ENCODE assay signal across 1 cellular context in the genomic region with DNA sequence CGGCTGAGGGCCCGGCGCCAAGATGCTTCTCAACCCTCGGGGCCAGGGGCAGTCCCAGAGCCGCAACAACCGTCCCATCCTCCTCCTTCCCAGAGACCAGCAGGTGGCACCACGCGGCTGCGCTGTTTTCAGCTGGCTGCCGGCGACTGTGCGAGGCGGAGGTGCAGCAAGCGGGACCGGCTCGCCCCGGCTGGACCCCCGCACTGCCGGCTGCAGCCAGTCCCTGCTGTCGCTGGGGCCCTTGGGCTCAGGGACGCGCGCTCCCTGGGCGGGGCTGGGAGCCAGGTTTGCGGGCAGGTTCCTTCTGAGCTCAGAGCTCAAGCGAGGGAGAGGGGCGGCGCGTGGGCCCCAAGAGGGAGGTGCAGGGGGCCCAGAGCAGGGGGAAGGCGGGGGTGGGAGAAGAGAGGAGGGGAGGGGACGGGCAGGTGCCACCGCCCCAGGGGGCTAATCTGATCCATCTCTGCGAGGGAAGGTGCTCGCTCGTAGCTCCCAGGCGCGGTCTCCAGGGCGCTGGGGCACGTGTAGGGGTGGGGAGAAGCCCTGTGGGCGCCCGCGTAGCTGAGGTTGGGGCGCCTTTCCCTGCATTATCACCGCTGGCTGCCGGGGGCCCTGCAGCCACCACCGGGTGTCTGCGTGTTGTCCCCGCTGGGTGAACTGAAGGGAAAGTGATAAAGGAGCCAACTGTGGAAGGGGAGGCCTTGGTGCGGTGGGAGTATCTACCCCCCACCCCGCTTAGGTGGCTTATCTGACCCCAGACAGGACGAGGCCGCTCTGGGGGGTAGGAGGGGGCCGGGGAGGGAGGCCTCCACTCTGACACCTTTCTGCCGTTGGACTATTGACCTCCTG.
TF ChIP-seq lines count a peak whose summit lies in the region.

No MANE protein-coding gene starts in this region.

TF ChIP-seq in H1, 55 proteins besides CTCF, POLR2A, EP300 and RAD21 (continued from another document):
- no peak for TF ChIP-seq PHF8 (conservative IDR thresholded peaks at IDR 0.05; ENCODE audit: low read depth, low read length)
- TF ChIP-seq NANOG (IDR thresholded peaks at IDR 0.05; ENCODE audit: insufficient read depth, low read depth, low read length, poor library complexity, severe bottlenecking) = peak; percentile 24
- TF ChIP-seq CREB1 (IDR thresholded peaks at IDR 0.05) = no peak
- peak; percentile 34 for TF ChIP-seq ASH2L (IDR thresholded peaks at IDR 0.05; ENCODE audit: low read length)
- TF ChIP-seq EZH2 (IDR thresholded peaks at IDR 0.05; ENCODE audit: low read depth, low read length, severe bottlenecking) = no peak
- no peak for TF ChIP-seq SP2 (IDR thresholded peaks at IDR 0.05; ENCODE audit: low read length)
- no peak for TF ChIP-seq CBX5 (IDR thresholded peaks at IDR 0.05; ENCODE audit: low read depth, low read length)
- TF ChIP-seq JUN (IDR thresholded peaks at IDR 0.05; ENCODE audit: low read depth, low read length) = peak; percentile 46; the same call in 1 of the 2 replicates
- TF ChIP-seq CTBP2 (IDR thresholded peaks at IDR 0.05; ENCODE audit: borderline replicate concordance, insufficient read depth, insufficient read length, low read length) = peak; percentile 51
- no peak for TF ChIP-seq BACH1 (IDR thresholded peaks at IDR 0.05; ENCODE audit: low read length)
- no peak for TF ChIP-seq SAP30 (IDR thresholded peaks at IDR 0.05; ENCODE audit: insufficient read depth, insufficient replicate concordance, low read length)
- 0 out of 2 replicates have a peak, but pooled peaks have one; percentile 49 for TF ChIP-seq SP4 (IDR thresholded peaks at IDR 0.05; ENCODE audit: low read length)
- TF ChIP-seq BRCA1 (IDR thresholded peaks at IDR 0.05; ENCODE audit: low read depth, low read length) = no peak
